In the genomic region with DNA sequence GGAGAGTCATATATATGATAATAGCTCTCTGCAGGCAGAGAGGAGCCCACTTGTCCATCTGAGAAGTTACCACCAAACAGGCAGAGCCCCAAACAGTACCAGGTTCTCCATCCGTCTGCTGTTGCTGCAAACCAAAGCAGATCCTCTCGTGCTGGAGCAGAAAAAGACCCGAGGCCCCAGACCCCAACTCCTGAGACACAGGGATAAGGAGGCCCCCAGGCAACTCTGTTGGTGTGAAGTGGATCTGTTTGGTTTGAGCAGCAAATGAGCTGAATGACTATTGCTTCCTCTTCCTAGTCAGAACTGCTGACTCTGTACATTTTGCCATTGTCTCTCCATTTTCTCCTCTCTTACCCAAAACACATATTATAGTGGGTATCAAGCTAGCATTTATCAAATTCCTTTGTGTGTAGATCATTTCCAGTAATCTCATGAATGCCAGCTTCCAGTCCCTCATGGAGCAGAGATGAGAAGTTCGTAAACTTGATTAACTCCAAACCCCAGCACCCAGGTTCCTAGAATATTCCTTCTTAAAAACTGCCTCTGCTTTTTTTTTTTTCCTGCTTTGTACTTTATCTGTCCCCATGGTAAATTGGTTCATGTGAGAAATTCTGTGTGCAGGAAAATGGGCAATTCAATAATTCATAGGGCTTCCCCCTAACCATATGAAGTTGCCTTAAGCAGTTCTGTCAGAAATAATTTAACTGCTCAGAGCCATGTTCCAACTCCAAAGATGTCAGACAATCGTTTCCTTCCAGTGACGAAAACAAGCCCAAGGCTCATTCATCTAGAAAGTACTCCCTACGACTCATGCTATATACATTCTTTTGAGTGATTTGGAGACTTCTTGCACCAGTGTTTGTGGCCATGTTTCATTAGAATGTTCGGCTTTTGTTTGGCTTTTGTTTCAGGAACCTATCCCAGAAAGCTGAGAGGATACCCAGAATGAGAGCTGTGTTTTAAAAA, we compare ENCODE assay signal across 2 cellular contexts.
TF ChIP-seq lines count a peak whose summit lies in the region.

No MANE protein-coding gene starts in this region.

TF ChIP-seq in IMR-90, 13 proteins besides CTCF, POLR2A, EP300 and RAD21:
- TF ChIP-seq MAFK (IDR thresholded peaks at IDR 0.05; ENCODE audit: low read depth, low read length) (peak; percentile 94), MAZ (IDR thresholded peaks at IDR 0.05; ENCODE audit: borderline replicate concordance, low read depth, low read length) (no peak), FOS (IDR thresholded peaks at IDR 0.05; ENCODE audit: low read depth, low read length) (no peak), NFE2L2 (IDR thresholded peaks at IDR 0.05; ENCODE audit: low read depth, low read length) (no peak), BHLHE40 (IDR thresholded peaks at IDR 0.05; ENCODE audit: low read depth, low read length) (no peak)
- TF ChIP-seq, protein P1, sequence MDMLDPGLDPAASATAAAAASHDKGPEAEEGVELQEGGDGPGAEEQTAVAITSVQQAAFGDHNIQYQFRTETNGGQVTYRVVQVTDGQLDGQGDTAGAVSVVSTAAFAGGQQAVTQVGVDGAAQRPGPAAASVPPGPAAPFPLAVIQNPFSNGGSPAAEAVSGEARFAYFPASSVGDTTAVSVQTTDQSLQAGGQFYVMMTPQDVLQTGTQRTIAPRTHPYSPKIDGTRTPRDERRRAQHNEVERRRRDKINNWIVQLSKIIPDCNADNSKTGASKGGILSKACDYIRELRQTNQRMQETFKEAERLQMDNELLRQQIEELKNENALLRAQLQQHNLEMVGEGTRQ (IDR thresholded peaks at IDR 0.05; ENCODE audit: low read depth, low read length) = no peak

TF ChIP-seq in K562, 482 proteins besides CTCF, POLR2A, EP300 and RAD21:
- no peak for TF ChIP-seq ZKSCAN8 (CRISPR knock-in tag; IDR thresholded peaks at IDR 0.05)
- TF ChIP-seq MAFK (IDR thresholded peaks at IDR 0.05; ENCODE audit: low read length) = peak; percentile 67
- peak; percentile 59; the same call in 1 of the 2 replicates for TF ChIP-seq MAFG (tag; conservative IDR thresholded peaks at IDR 0.05)
- no peak for TF ChIP-seq PCBP2 (IDR thresholded peaks at IDR 0.05; ENCODE audit: low read depth, low read length, poor library complexity, severe bottlenecking)
- TF ChIP-seq KLF10 (CRISPR knock-in tag; IDR thresholded peaks at IDR 0.05) = no peak
- TF ChIP-seq C11orf30 (IDR thresholded peaks at IDR 0.05; ENCODE audit: low read depth) = peak; percentile 67; the same call in 1 of the 2 replicates
- TF ChIP-seq, protein P2, sequence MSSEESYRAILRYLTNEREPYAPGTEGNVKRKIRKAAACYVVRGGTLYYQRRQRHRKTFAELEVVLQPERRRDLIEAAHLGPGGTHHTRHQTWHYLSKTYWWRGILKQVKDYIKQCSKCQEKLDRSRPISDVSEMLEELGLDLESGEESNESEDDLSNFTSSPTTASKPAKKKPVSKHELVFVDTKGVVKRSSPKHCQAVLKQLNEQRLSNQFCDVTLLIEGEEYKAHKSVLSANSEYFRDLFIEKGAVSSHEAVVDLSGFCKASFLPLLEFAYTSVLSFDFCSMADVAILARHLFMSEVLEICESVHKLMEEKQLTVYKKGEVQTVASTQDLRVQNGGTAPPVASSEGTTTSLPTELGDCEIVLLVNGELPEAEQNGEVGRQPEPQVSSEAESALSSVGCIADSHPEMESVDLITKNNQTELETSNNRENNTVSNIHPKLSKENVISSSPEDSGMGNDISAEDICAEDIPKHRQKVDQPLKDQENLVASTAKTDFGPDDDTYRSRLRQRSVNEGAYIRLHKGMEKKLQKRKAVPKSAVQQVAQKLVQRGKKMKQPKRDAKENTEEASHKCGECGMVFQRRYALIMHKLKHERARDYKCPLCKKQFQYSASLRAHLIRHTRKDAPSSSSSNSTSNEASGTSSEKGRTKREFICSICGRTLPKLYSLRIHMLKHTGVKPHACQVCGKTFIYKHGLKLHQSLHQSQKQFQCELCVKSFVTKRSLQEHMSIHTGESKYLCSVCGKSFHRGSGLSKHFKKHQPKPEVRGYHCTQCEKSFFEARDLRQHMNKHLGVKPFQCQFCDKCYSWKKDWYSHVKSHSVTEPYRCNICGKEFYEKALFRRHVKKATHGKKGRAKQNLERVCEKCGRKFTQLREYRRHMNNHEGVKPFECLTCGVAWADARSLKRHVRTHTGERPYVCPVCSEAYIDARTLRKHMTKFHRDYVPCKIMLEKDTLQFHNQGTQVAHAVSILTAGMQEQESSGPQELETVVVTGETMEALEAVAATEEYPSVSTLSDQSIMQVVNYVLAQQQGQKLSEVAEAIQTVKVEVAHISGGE (CRISPR knock-in tag; IDR thresholded peaks at IDR 0.05) = no peak
- no peak for TF ChIP-seq ZFP30 (CRISPR knock-in tag; IDR thresholded peaks at IDR 0.05; ENCODE audit: borderline replicate concordance)
- no peak for TF ChIP-seq SRSF1 (IDR thresholded peaks at IDR 0.05; ENCODE audit: low read depth, low read length)
- TF ChIP-seq, protein P3, sequence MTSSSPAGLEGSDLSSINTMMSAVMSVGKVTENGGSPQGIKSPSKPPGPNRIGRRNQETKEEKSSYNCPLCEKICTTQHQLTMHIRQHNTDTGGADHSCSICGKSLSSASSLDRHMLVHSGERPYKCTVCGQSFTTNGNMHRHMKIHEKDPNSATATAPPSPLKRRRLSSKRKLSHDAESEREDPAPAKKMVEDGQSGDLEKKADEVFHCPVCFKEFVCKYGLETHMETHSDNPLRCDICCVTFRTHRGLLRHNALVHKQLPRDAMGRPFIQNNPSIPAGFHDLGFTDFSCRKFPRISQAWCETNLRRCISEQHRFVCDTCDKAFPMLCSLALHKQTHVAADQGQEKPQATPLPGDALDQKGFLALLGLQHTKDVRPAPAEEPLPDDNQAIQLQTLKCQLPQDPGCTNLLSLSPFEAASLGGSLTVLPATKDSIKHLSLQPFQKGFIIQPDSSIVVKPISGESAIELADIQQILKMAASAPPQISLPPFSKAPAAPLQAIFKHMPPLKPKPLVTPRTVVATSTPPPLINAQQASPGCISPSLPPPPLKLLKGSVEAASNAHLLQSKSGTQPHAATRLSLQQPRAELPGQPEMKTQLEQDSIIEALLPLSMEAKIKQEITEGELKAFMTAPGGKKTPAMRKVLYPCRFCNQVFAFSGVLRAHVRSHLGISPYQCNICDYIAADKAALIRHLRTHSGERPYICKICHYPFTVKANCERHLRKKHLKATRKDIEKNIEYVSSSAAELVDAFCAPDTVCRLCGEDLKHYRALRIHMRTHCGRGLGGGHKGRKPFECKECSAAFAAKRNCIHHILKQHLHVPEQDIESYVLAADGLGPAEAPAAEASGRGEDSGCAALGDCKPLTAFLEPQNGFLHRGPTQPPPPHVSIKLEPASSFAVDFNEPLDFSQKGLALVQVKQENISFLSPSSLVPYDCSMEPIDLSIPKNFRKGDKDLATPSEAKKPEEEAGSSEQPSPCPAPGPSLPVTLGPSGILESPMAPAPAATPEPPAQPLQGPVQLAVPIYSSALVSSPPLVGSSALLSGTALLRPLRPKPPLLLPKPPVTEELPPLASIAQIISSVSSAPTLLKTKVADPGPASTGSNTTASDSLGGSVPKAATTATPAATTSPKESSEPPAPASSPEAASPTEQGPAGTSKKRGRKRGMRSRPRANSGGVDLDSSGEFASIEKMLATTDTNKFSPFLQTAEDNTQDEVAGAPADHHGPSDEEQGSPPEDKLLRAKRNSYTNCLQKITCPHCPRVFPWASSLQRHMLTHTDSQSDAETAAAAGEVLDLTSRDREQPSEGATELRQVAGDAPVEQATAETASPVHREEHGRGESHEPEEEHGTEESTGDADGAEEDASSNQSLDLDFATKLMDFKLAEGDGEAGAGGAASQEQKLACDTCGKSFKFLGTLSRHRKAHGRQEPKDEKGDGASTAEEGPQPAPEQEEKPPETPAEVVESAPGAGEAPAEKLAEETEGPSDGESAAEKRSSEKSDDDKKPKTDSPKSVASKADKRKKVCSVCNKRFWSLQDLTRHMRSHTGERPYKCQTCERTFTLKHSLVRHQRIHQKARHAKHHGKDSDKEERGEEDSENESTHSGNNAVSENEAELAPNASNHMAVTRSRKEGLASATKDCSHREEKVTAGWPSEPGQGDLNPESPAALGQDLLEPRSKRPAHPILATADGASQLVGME (CRISPR knock-in tag; IDR thresholded peaks at IDR 0.05) = no peak
- TF ChIP-seq CC2D1A (IDR thresholded peaks at IDR 0.05) = no peak
- no peak for TF ChIP-seq GATAD2A (IDR thresholded peaks at IDR 0.05)
- TF ChIP-seq ZNF274 (IDR thresholded peaks at IDR 0.05; ENCODE audit: borderline replicate concordance, low read depth, low read length) = no peak
- no peak for TF ChIP-seq KLF1 (tag; IDR thresholded peaks at IDR 0.05)
- no peak for TF ChIP-seq PHF8 (IDR thresholded peaks at IDR 0.05; ENCODE audit: borderline replicate concordance, low read length)
- TF ChIP-seq, protein P4, sequence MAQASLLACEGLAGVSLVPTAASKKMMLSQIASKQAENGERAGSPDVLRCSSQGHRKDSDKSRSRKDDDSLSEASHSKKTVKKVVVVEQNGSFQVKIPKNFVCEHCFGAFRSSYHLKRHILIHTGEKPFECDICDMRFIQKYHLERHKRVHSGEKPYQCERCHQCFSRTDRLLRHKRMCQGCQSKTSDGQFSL (CRISPR knock-in tag; IDR thresholded peaks at IDR 0.05) = no peak
- TF ChIP-seq, protein P4 (tag; IDR thresholded peaks at IDR 0.05) = no peak
- TF ChIP-seq PML (IDR thresholded peaks at IDR 0.05; ENCODE audit: low read length) = no peak
- TF ChIP-seq, protein P5, sequence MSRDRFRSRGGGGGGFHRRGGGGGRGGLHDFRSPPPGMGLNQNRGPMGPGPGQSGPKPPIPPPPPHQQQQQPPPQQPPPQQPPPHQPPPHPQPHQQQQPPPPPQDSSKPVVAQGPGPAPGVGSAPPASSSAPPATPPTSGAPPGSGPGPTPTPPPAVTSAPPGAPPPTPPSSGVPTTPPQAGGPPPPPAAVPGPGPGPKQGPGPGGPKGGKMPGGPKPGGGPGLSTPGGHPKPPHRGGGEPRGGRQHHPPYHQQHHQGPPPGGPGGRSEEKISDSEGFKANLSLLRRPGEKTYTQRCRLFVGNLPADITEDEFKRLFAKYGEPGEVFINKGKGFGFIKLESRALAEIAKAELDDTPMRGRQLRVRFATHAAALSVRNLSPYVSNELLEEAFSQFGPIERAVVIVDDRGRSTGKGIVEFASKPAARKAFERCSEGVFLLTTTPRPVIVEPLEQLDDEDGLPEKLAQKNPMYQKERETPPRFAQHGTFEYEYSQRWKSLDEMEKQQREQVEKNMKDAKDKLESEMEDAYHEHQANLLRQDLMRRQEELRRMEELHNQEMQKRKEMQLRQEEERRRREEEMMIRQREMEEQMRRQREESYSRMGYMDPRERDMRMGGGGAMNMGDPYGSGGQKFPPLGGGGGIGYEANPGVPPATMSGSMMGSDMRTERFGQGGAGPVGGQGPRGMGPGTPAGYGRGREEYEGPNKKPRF (IDR thresholded peaks at IDR 0.05; ENCODE audit: low read depth, low read length) = no peak
- no peak for TF ChIP-seq ZNF23 (CRISPR knock-in tag; IDR thresholded peaks at IDR 0.05)
- TF ChIP-seq MAFF (IDR thresholded peaks at IDR 0.05; ENCODE audit: low read length) = peak; percentile 57
- no peak for TF ChIP-seq SIX5 (IDR thresholded peaks at IDR 0.05; ENCODE audit: borderline replicate concordance in 1 of 2, insufficient read depth in 1 of 2, low read depth in 1 of 2, low read length in 2 of 2)
- TF ChIP-seq ZNF316 (IDR thresholded peaks at IDR 0.05) = peak; percentile 72
- TF ChIP-seq ZNF785 (CRISPR knock-in tag; IDR thresholded peaks at IDR 0.05) = no peak
